ENCODE assay signal across 20 cellular contexts in the genomic region with DNA sequence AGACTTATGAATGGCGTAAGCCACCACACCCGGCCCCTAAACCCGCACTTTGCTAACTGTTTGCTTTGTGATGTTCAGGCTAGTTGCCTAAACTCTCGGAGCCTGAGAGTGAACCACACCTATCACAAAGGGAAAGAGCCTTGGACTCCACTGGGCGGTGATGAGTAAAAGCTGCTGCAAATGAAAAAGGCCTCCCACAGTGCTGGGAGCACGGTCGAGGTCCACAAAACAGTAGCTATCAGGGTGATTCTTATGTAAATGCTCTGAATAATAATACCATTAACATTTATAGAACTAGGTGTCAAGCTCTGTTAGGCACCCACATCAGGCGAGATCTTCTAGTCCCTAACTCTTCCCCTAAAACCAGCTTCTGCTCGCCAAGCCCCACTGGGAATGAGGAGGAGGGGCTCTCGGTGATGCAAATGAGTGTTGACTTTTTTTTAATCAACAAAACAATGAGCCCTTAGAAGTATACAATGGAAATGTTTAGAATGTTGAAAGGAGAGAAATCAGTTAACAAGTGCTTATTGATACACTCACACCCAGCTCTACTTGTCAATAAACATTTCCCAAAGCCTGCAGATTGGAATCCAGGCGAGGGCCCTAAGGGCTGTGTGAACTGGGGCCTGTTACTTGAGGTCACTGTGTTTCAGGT. TPM values are rescaled to one million over a fixed set of nuclear protein-coding genes. Genes with fewer than 3 reads are reported as not detected.
DNase-seq lines count a peak whose midpoint lies in the region; ATAC-seq, FAIRE-seq and TF ChIP-seq lines count a peak whose summit lies in the region.
"Had no signal": no experiment of that assay in that cellular context is flagged by ENCODE, and none has a peak within 500 bp of the region (broad histone marks: within the 10 kb centered on the region; RNA-seq: fewer than 3 reads in every experiment).

No MANE protein-coding gene starts in this region.

- CTCF ChIA-PET in HepG2 (lab: Yijun Ruan, JAX; ENCODE audit: low intra/inter-chr PET ratio, low total read pairs) = no interaction called here

- H3K9me3 ChIP-seq in HepG2 (ENCODE audit: low read length) (no peaks in the 10 kb centered on the region), right lobe of liver (no peaks in the 10 kb centered on the region)
- H3K9me3 ChIP-seq: upper lobe of right lung had no signal

- TF ChIP-seq CTCF in HepG2 (CRISPR knock-in tag; IDR thresholded peaks at IDR 0.05) (no peak), right lobe of liver (IDR thresholded peaks at IDR 0.05) (no peak)

- TF ChIP-seq EP300 in HepG2 (IDR thresholded peaks at IDR 0.05; ENCODE audit: low read depth in 2 of 2, low read length in 2 of 2) = no peak
- TF ChIP-seq EP300 in HepG2 (CRISPR knock-in tag; IDR thresholded peaks at IDR 0.05; ENCODE audit: borderline replicate concordance) = no peak

- H3K4me2 ChIP-seq in HepG2 (ENCODE audit: low read depth, low read length) = peak overlapping the region; percentile 61

- 12% methylated on average over 11 of the region's 11 CpGs for whole genome bisulfite sequencing in HepG2 (ENCODE audit: low lambda C conversion rate)
- 71% methylated on average over 5 of the region's 11 CpGs for WGBS in right lobe of liver (ENCODE audit: insufficient coverage, low coverage, low lambda C conversion rate, missing lambda C conversion rate)

- peaks cover 18% of the 10 kb centered on the region for H3K4me1 ChIP-seq in HepG2 (ENCODE audit: insufficient read depth, low read length)
- H3K4me1 ChIP-seq in right lobe of liver = no peaks in the 10 kb centered on the region
- H3K4me1 ChIP-seq: upper lobe of right lung had no signal

- peak; percentile 25 for DNase-seq in HepG2 (ENCODE audit: low spot score)
- DNase-seq in right lobe of liver = no peak
- peak; percentile 98 for DNase-seq in iPS DF 19.7 (ENCODE audit: low read depth, low spot score)
- no peak for DNase-seq in stimulated activated naive CD4-positive, alpha-beta T cell treated with Interleukin-2 at 50 U/mL for 16 hours (lab: John Stamatoyannopoulos, UW)
- no peak for DNase-seq in RKO (ENCODE audit: low spot score)
- DNase-seq in T-helper 9 cell = no peak
- DNase-seq: 8988T; activated CD4-positive, alpha-beta T cell treated with anti-CD3 and anti-CD28 coated beads, Interleukin-2, amount 50 U/mL, for 4 hours; activated CD4-positive, CD25-positive, alpha-beta regulatory T cell; activated CD8-positive, alpha-beta memory T cell treated with anti-CD3 and anti-CD28 coated beads, Interleukin-2, amount 50 U/mL, for 4 hours; anterior cingulate cortex; NCI-H1105 treated with DMSO at 0.1 percent for 48 hours; NCI-H2081 treated with DMSO at 0.1 percent for 48 hours; Right ventricle myocardium superior; small intestine; stimulated activated CD4-positive, alpha-beta T cell treated with anti-CD3 and anti-CD28 coated beads, Interleukin-1b, Interleukin-23, amount 100 ng/mL, for 48 hours; upper lobe of right lung had no signal

- no peaks in the 10 kb centered on the region for H4K20me1 ChIP-seq in HepG2 (ENCODE audit: insufficient read depth, low read length)

- H3K27me3 ChIP-seq in HepG2 (ENCODE audit: control insufficient read depth in 1 of 2, insufficient read depth in 2 of 2, low read length in 2 of 2) (no peaks in the 10 kb centered on the region), right lobe of liver (no peaks in the 10 kb centered on the region)
- H3K27me3 ChIP-seq: upper lobe of right lung had no signal

- no peaks in the 10 kb centered on the region for H3K79me2 ChIP-seq in HepG2 (ENCODE audit: insufficient read depth, low read length)

- no peak for TF ChIP-seq POLR2A in HepG2 (IDR thresholded peaks at IDR 0.05; ENCODE audit: insufficient read depth in 1 of 2, low read depth in 2 of 2, low read length in 2 of 2)
- no peak for TF ChIP-seq POLR2A in right lobe of liver (IDR thresholded peaks at IDR 0.05)

- no peak for FAIRE-seq in HepG2 (lab: Jason Lieb, UNC)
- FAIRE-seq: small intestine had no signal

- H2AFZ ChIP-seq in HepG2 (ENCODE audit: low read length) = no peak overlapping the region

- intact Hi-C loops in HepG2 (cut with micrococcal nuclease; ENCODE audit: unreplicated experiment) (no loop called here), right lobe of liver (cut with DNase I) (no loop called here)

- POLR2A ChIA-PET in HepG2 (lab: Yijun Ruan, JAX) = interaction anchor here (0.9 to 1.2 kb wide), 3 partner anchors 8 to 70 kb away, joined by 3 to 6 read pairs (median 4); a partner anchor contains a TSS

- no peak for TF ChIP-seq RAD21 in HepG2 (CRISPR knock-in tag; IDR thresholded peaks at IDR 0.05)

- H3K4me3 ChIP-seq in HepG2 (replicated peaks in 1 of 3; ENCODE audit: insufficient read depth in 1 of 3, low read depth in 2 of 3, low read length in 3 of 3) (0 out of 6 replicates have a peak overlapping the region, but pooled peaks of 1 of the 3 experiments have one; percentile 1), right lobe of liver (no peak overlapping the region)
- H3K4me3 ChIP-seq: cardiac muscle cell, coronary artery, upper lobe of right lung had no signal

- in situ Hi-C loops in HepG2 (cut with HindIII; ENCODE audit: extremely low pct_ligation_motif_present, low pct_unique_long_range_greater_than_20kb) = no loop called here

- H3K36me3 ChIP-seq in HepG2 (replicated peaks in 1 of 2; ENCODE audit: control insufficient read depth in 1 of 2, insufficient read depth in 2 of 2, low read length in 2 of 2) = no peaks in the 10 kb centered on the region
- no peaks in the 10 kb centered on the region for H3K36me3 ChIP-seq in right lobe of liver
- H3K36me3 ChIP-seq: cardiac muscle cell, upper lobe of right lung had no signal

- H3K27ac ChIP-seq in HepG2 (ENCODE audit: extremely low read length, insufficient read depth, low read length) (no peak overlapping the region), right lobe of liver (no peak overlapping the region)
- H3K27ac ChIP-seq: cardiac muscle cell, coronary artery, upper lobe of right lung had no signal

- no peak overlapping the region for H3K9ac ChIP-seq in HepG2 (ENCODE audit: insufficient read depth, low read depth, low read length)

- ATAC-seq in HepG2 = peak; percentile 80
- ATAC-seq in right lobe of liver = no peak
- ATAC-seq: activated T-helper 17 cell treated with anti-CD3 and anti-CD28 coated beads, Interleukin-2, amount 50 U/mL, for 72 hours; upper lobe of right lung had no signal

- BruUV-seq in HepG2 (replicated peaks; lab: Mats Ljungman, UMichigan) = no TSS peak

RNA-seq across cellular contexts. Expression of a gene that starts 19.8 kb away (rescaled TPM):
- total RNA-seq in HepG2 (2016; rRNA removed; fragmentation: Illumina TruSeq; extraction: Trizol) (10.1 and 16.2 TPM in 2 replicates), right lobe of liver (10 to 100 TPM; 13.0 to 26.2 (median 20.9) TPM)
- total RNA-seq in HepG2 (2016; cell fraction: cytosol; rRNA removed; fragmentation: Illumina TruSeq; extraction: Trizol; ENCODE audit: low read depth) = 22.4 and 23.4 TPM in 2 replicates
- total RNA-seq in HepG2 (2016; cell fraction: insoluble cytoplasmic fraction; rRNA removed; fragmentation: Illumina TruSeq; extraction: Trizol) = 7.9 and 15.3 TPM in 2 replicates
- 18.4 and 19.8 TPM in 2 replicates for total RNA-seq in HepG2 (2016; cell fraction: membrane; rRNA removed; fragmentation: Illumina TruSeq; extraction: Trizol)
- 21.9 and 27.5 TPM in 2 replicates for total RNA-seq in HepG2 (2016; cell fraction: nucleus; rRNA removed; fragmentation: Illumina TruSeq; extraction: Trizol)
- 13.7 and 14.8 TPM in 2 replicates for polyA plus RNA-seq in HepG2 (2011; rRNA removed)
- 3.3 and 5.2 TPM in 2 replicates for polyA plus RNA-seq in HepG2 (2011; cell fraction: cytosol; rRNA removed)
- polyA plus RNA-seq in HepG2 (2011; cell fraction: nucleus; rRNA removed) = 105 and 114 TPM in 2 replicates
- polyA plus RNA-seq in HepG2 (2012) = 26.9 and 27.9 TPM in 2 replicates
- polyA plus RNA-seq in HepG2 (2016; cell fraction: cytosol; fragmentation: Illumina TruSeq; extraction: Trizol; ENCODE audit: low read depth) = 3.9 TPM in 2 replicates
- polyA plus RNA-seq in HepG2 (2016; cell fraction: insoluble cytoplasmic fraction; fragmentation: Illumina TruSeq; extraction: Trizol; ENCODE audit: low read depth) = 20.3 and 27.9 TPM in 2 replicates
- 7.5 and 9.2 TPM in 2 replicates for polyA plus RNA-seq in HepG2 (2016; cell fraction: membrane; fragmentation: Illumina TruSeq; extraction: Trizol; ENCODE audit: low read depth)
- polyA plus RNA-seq in HepG2 (2016; cell fraction: nucleus; fragmentation: Illumina TruSeq; extraction: Trizol; ENCODE audit: insufficient read depth, low read depth) = 74.8 and 79.3 TPM in 2 replicates
- polyA minus RNA-seq in HepG2 (2011; rRNA and poly(A)+ RNA removed; ENCODE audit: low replicate concordance) = 18.8 and 22.6 TPM in 2 replicates
- polyA minus RNA-seq in HepG2 (2011; cell fraction: cytosol; rRNA and poly(A)+ RNA removed) = 8.0 and 10.7 TPM in 2 replicates
- 80.9 and 81.4 TPM in 2 replicates for polyA minus RNA-seq in HepG2 (2011; cell fraction: nucleus; rRNA and poly(A)+ RNA removed)

RNA-seq across cellular contexts. Expression of a gene that starts 20.9 kb away (rescaled TPM):
- total RNA-seq in HepG2 (2016; rRNA removed; fragmentation: Illumina TruSeq; extraction: Trizol) = 9.0 and 27.8 TPM in 2 replicates
- total RNA-seq in HepG2 (2016; cell fraction: cytosol; rRNA removed; fragmentation: Illumina TruSeq; extraction: Trizol; ENCODE audit: low read depth) = 13.8 and 14.2 TPM in 2 replicates
- 9.7 and 19.4 TPM in 2 replicates for total RNA-seq in HepG2 (2016; cell fraction: insoluble cytoplasmic fraction; rRNA removed; fragmentation: Illumina TruSeq; extraction: Trizol)
- total RNA-seq in HepG2 (2016; cell fraction: membrane; rRNA removed; fragmentation: Illumina TruSeq; extraction: Trizol) = 6.2 and 6.3 TPM in 2 replicates
- total RNA-seq in HepG2 (2016; cell fraction: nucleus; rRNA removed; fragmentation: Illumina TruSeq; extraction: Trizol) = 19.4 and 23.7 TPM in 2 replicates
- 4.9 TPM in 2 replicates for polyA plus RNA-seq in HepG2 (2011; rRNA removed)
- polyA plus RNA-seq in HepG2 (2011; cell fraction: cytosol; rRNA removed) = 0.72 and 0.78 TPM in 2 replicates
- 29.7 and 43.5 TPM in 2 replicates for polyA plus RNA-seq in HepG2 (2011; cell fraction: nucleus; rRNA removed)
- 14.4 and 16.2 TPM in 2 replicates for polyA plus RNA-seq in HepG2 (2012)
- 0.08 and 0.18 TPM in 2 replicates for polyA plus RNA-seq in HepG2 (2016; cell fraction: cytosol; fragmentation: Illumina TruSeq; extraction: Trizol; ENCODE audit: low read depth)
- 4.1 and 8.0 TPM in 2 replicates for polyA plus RNA-seq in HepG2 (2016; cell fraction: insoluble cytoplasmic fraction; fragmentation: Illumina TruSeq; extraction: Trizol; ENCODE audit: low read depth)
- 0.25 and 0.49 TPM in 2 replicates for polyA plus RNA-seq in HepG2 (2016; cell fraction: membrane; fragmentation: Illumina TruSeq; extraction: Trizol; ENCODE audit: low read depth)
- polyA plus RNA-seq in HepG2 (2016; cell fraction: nucleus; fragmentation: Illumina TruSeq; extraction: Trizol; ENCODE audit: insufficient read depth, low read depth) = 43.3 and 55.9 TPM in 2 replicates
- 32.0 and 40.1 TPM in 2 replicates for polyA minus RNA-seq in HepG2 (2011; rRNA and poly(A)+ RNA removed; ENCODE audit: low replicate concordance)
- 12.0 and 13.6 TPM in 2 replicates for polyA minus RNA-seq in HepG2 (2011; cell fraction: cytosol; rRNA and poly(A)+ RNA removed)
- polyA minus RNA-seq in HepG2 (2011; cell fraction: nucleus; rRNA and poly(A)+ RNA removed) = 24.1 and 38.5 TPM in 2 replicates
- 10 to 100 TPM; 12.1 to 31.3 (median 22.6) TPM for total RNA-seq in right lobe of liver

RNA-seq across cellular contexts. Expression of a gene that starts 27.3 kb away (rescaled TPM):
- 9.1 and 11.0 TPM in 2 replicates for total RNA-seq in HepG2 (2016; rRNA removed; fragmentation: Illumina TruSeq; extraction: Trizol)
- 8.4 TPM in 2 replicates for total RNA-seq in HepG2 (2016; cell fraction: cytosol; rRNA removed; fragmentation: Illumina TruSeq; extraction: Trizol; ENCODE audit: low read depth)
- 6.9 and 9.6 TPM in 2 replicates for total RNA-seq in HepG2 (2016; cell fraction: insoluble cytoplasmic fraction; rRNA removed; fragmentation: Illumina TruSeq; extraction: Trizol)
- 15.8 and 18.7 TPM in 2 replicates for total RNA-seq in HepG2 (2016; cell fraction: membrane; rRNA removed; fragmentation: Illumina TruSeq; extraction: Trizol)
- 17.7 and 22.5 TPM in 2 replicates for total RNA-seq in HepG2 (2016; cell fraction: nucleus; rRNA removed; fragmentation: Illumina TruSeq; extraction: Trizol)
- 8.4 and 9.2 TPM in 2 replicates for polyA plus RNA-seq in HepG2 (2011; rRNA removed)
- polyA plus RNA-seq in HepG2 (2011; cell fraction: cytosol; rRNA removed) = 3.3 and 4.5 TPM in 2 replicates
- polyA plus RNA-seq in HepG2 (2011; cell fraction: nucleus; rRNA removed) = 64.8 and 74.5 TPM in 2 replicates
- 16.5 and 32.3 TPM in 2 replicates for polyA plus RNA-seq in HepG2 (2012)
- polyA plus RNA-seq in HepG2 (2016; cell fraction: cytosol; fragmentation: Illumina TruSeq; extraction: Trizol; ENCODE audit: low read depth) = 27.2 and 27.7 TPM in 2 replicates
- 18.2 and 24.7 TPM in 2 replicates for polyA plus RNA-seq in HepG2 (2016; cell fraction: insoluble cytoplasmic fraction; fragmentation: Illumina TruSeq; extraction: Trizol; ENCODE audit: low read depth)
- 38.9 and 40.6 TPM in 2 replicates for polyA plus RNA-seq in HepG2 (2016; cell fraction: membrane; fragmentation: Illumina TruSeq; extraction: Trizol; ENCODE audit: low read depth)
- polyA plus RNA-seq in HepG2 (2016; cell fraction: nucleus; fragmentation: Illumina TruSeq; extraction: Trizol; ENCODE audit: insufficient read depth, low read depth) = 77.8 and 81.5 TPM in 2 replicates
- 5.4 and 5.5 TPM in 2 replicates for polyA minus RNA-seq in HepG2 (2011; rRNA and poly(A)+ RNA removed; ENCODE audit: low replicate concordance)
- polyA minus RNA-seq in HepG2 (2011; cell fraction: cytosol; rRNA and poly(A)+ RNA removed) = 7.9 and 8.3 TPM in 2 replicates
- polyA minus RNA-seq in HepG2 (2011; cell fraction: nucleus; rRNA and poly(A)+ RNA removed) = 8.9 and 10.8 TPM in 2 replicates
- total RNA-seq in right lobe of liver = 10 to 100 TPM; 12.8 to 23.0 (median 17.6) TPM

Comparison
In these comparisons a context has a peak if more than half of its experiments do, and no peak if none do; other contexts are left out.
1. DNase-seq: peak in HepG2 (single experiment) and iPS DF 19.7 (single experiment); none in right lobe of liver (0 of 3), stimulated activated naive CD4-positive, alpha-beta T cell treated with Interleukin-2 at 50 U/mL for 16 hours (single experiment), RKO (single experiment) and T-helper 9 cell (single experiment).